In the genomic region with DNA sequence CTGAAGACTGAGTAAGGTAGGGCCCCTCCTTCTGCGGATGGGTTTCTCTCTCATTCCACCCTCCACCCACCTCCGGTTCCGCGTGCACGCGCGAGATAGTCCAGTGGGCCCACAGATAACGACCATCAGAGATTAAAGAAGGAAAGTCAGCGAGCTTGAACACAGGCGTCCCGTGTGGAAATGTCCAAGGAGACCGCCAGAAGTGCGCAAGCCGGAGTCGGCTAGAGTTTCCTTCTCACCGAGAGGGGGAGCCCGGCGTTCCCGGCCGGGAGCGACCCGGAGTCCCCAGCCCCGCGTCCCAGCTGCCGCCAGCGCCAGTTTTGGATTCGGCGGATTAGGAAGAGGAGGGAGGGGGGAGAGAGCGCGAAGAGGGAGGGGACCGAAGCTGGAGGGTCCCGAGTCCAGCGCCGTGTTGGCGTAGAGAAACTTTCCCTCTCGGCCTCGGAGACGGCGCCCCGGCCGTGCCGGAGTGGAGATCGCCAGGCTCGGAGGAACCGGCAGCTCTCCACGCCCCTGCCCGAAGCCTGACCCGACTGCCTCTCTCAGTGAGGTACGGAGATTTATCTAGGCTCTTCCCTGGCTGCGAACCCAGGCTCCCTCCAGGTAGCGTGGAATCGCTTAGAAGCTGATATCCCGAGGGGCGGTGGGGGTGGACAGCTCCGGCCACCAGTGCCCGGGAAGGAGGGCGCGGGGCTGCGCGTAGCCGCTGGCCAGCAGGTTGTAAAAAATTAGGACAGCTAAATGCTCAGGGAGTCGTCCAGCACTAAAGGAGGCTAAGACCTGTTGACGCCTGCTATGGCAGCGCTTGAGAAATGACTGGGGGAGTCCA, we compare ENCODE assay signal across 8 cellular contexts. TPM values are rescaled to one million over a fixed set of nuclear protein-coding genes. Genes with fewer than 3 reads are reported as not detected.
DNase-seq lines count a peak whose midpoint lies in the region; ATAC-seq, FAIRE-seq and TF ChIP-seq lines count a peak whose summit lies in the region.

A gene with protein sequence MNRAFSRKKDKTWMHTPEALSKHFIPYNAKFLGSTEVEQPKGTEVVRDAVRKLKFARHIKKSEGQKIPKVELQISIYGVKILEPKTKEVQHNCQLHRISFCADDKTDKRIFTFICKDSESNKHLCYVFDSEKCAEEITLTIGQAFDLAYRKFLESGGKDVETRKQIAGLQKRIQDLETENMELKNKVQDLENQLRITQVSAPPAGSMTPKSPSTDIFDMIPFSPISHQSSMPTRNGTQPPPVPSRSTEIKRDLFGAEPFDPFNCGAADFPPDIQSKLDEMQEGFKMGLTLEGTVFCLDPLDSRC (plus strand): TSS at position 258 of the 829 bp plus-strand sequence. CDS start 185,829 bp downstream, outside the sequence.

- peak within 1 kb of the TSS; percentile 80 for H2BK20ac ChIP-seq in IMR-90 (ENCODE audit: low read depth, low read length)

- H3K4me3 Mint-ChIP-seq in T-helper 2 cell treated with Interferon-gamma antibody and Interleukin-4, amounts not matched to agents 5 μg/mL and 100 μg/mL, for 36 hours: peak within 1 kb of the TSS; percentile 51

- ATAC-seq in IMR-90 (ENCODE audit: low read depth) (peak; percentile 74), HG03097 (IDR thresholded peaks at IDR 0.05; ENCODE audit: low FRiP score, unreplicated experiment) (no peak)

- FAIRE-seq in GM12892 (lab: Jason Lieb, UNC): no peak

- peak within 1 kb of the TSS; percentile 96 for H2AFZ ChIP-seq in IMR-90 (replicated peaks; ENCODE audit: low read length, poor library complexity)

- peaks cover 45% of the 10 kb centered on the region for H3K27me3 Mint-ChIP-seq in T-helper 2 cell treated with Interferon-gamma antibody and Interleukin-4, amounts not matched to agents 5 μg/mL and 100 μg/mL, for 36 hours (ENCODE audit: low read depth)

- H4K8ac ChIP-seq in IMR-90 (ENCODE audit: low read depth in 2 of 2, low read length in 2 of 2): peak within 1 kb of the TSS; percentile 46 to 83

- peak within 1 kb of the TSS; percentile 95 for H3K4ac ChIP-seq in IMR-90 (ENCODE audit: low read depth, low read length)

- TF ChIP-seq POLR2A in IMR-90 (IDR thresholded peaks at IDR 0.05; ENCODE audit: low read depth, low read length) (peak; percentile 42; the same call in 1 of the 2 replicates), GM12892 (IDR thresholded peaks at IDR 0.05; ENCODE audit: low read depth, low read length) (no peak)

- peaks cover 5 to 33% of the 10 kb centered on the region in 2 experiments; a peak in 3 of 4 replicates for H3K79me1 ChIP-seq in IMR-90 (ENCODE audit: low read depth in 1 of 2, low read length in 2 of 2)

- H2AK9ac ChIP-seq in IMR-90 (replicated peaks; ENCODE audit: low read depth, low read length, poor library complexity): peak within 1 kb of the TSS; percentile 80

- dilution Hi-C loops in IMR-90 (cut with HindIII; ENCODE audit: low sequenced_read_pairs, unreplicated experiment): no loop called here

- in situ Hi-C loops in IMR-90 (cut with MboI; ENCODE audit: low sequenced_read_pairs): loop anchor here (5.0 kb wide), 1 partner anchor 220 kb away; no protein-coding TSS in a partner anchor

- H3K27ac ChIP-seq in IMR-90 (ENCODE audit: insufficient read depth, low read length) (peak within 1 kb of the TSS; percentile 97), thymus (ENCODE audit: low read depth) (peak within 1 kb of the TSS; percentile 68)

- H3K9ac ChIP-seq in IMR-90 (ENCODE audit: low read depth, low read length): peak within 1 kb of the TSS; percentile 91

- H2BK15ac ChIP-seq in IMR-90 (ENCODE audit: low read depth, low read length): peak within 1 kb of the TSS; percentile 40; the same call in 2 of the 3 replicates

- peak within 1 kb of the TSS; percentile 44; the same call in 1 of the 2 replicates for H2AK5ac ChIP-seq in IMR-90 (ENCODE audit: low read depth, low read length)

- H3K18ac ChIP-seq in IMR-90 (ENCODE audit: low read depth, low read length): peak within 1 kb of the TSS; percentile 72

- H3K23ac ChIP-seq in IMR-90 (ENCODE audit: low read depth, low read length): peak within 1 kb of the TSS; percentile 97

- CTCF ChIA-PET in IMR-90 (lab: Yijun Ruan, JAX): interaction anchor here (0.5 to 2.0 kb wide), 6 partner anchors 10 to 1220 kb away, joined by 3 to 7 read pairs (median 3); no protein-coding TSS in a partner anchor

- H4K91ac ChIP-seq in IMR-90 (ENCODE audit: insufficient read depth, low read depth, low read length): peak within 1 kb of the TSS; percentile 82

- H2BK5ac ChIP-seq in IMR-90 (ENCODE audit: low read depth, low read length, poor library complexity, severe bottlenecking): peak within 1 kb of the TSS; percentile 90

- peak; percentile 65 for TF ChIP-seq RAD21 in IMR-90 (IDR thresholded peaks at IDR 0.05; ENCODE audit: low read length)

- POLR2A ChIA-PET in IMR-90 (lab: Charles Lee; ENCODE audit: unreplicated experiment): interaction anchor here (1.2 kb wide), 1 partner anchor 213 kb away, joined by 3 read pairs; no protein-coding TSS in a partner anchor

- H3K27me3 ChIP-seq in IMR-90 (ENCODE audit: control insufficient read depth, insufficient read depth, low read length) (no peaks in the 10 kb centered on the region), thymus (ENCODE audit: control insufficient read depth, insufficient read depth) (peaks cover 18% of the 10 kb centered on the region)

- peak within 1 kb of the TSS; percentile 92 for H3K56ac ChIP-seq in IMR-90 (ENCODE audit: extremely low read depth, insufficient read depth, low read length)

- peak within 1 kb of the TSS; percentile 77 for H3K4me3 ChIP-seq in IMR-90 (ENCODE audit: insufficient read depth, low read depth, low read length)
- peak within 1 kb of the TSS; percentile 64 for H3K4me3 ChIP-seq in epithelial cell of esophagus (ENCODE audit: low read length)
- peak within 1 kb of the TSS; percentile 31 for H3K4me3 ChIP-seq in thymus (ENCODE audit: low read length)

- H3K9me1 ChIP-seq in IMR-90 (ENCODE audit: insufficient read depth, low read length): no peaks in the 10 kb centered on the region

- H3K4me1 Mint-ChIP-seq in T-helper 2 cell treated with Interferon-gamma antibody and Interleukin-4, amounts not matched to agents 5 μg/mL and 100 μg/mL, for 36 hours (ENCODE audit: low read depth): peaks cover 5% of the 10 kb centered on the region

- WGBS in IMR-90 (ENCODE audit: extremely low coverage in 2 of 2, insufficient read length in 1 of 2), 2 experiments: 1% methylated on average over 27 of the region's 64 CpGs; no CpG with 5 or more reads in 1 of the 2 experiments
- 2% methylated on average over 64 of the region's 64 CpGs for WGBS in thymus

- peak; percentile 91 for DNase-seq in ELF-1 (ENCODE audit: low read depth, low spot score)
- peak; percentile 75 for DNase-seq in IMR-90
- no peak for DNase-seq in T-helper 2 cell treated with Interferon-gamma antibody and Interleukin-4, amounts not matched to agents 5 μg/mL and 100 μg/mL, for 36 hours (ENCODE audit: low spot score)
- peak; percentile 70 for DNase-seq in epithelial cell of esophagus (ENCODE audit: low read depth)
- peak; percentile 58 for DNase-seq in medulla oblongata (ENCODE audit: extremely low spot score)
- DNase-seq in GM12892 (ENCODE audit: insufficient read length): no peak

- H3K4me1 ChIP-seq in IMR-90 (ENCODE audit: control insufficient read depth, insufficient read depth, low read length) (no peaks in the 10 kb centered on the region), thymus (ENCODE audit: control insufficient read depth, insufficient read depth, low read length) (no peaks in the 10 kb centered on the region)

- TF ChIP-seq CTCF in IMR-90 (conservative IDR thresholded peaks at IDR 0.05; ENCODE audit: low read depth, low read length) (peak; percentile 65), epithelial cell of esophagus (IDR thresholded peaks at IDR 0.05; ENCODE audit: insufficient read depth, low read depth, low read length, missing control alignments) (peak; percentile 69)

- no TSS peak for BruUV-seq in IMR-90 (replicated peaks; lab: Mats Ljungman, UMichigan)

- H3K36me3 ChIP-seq in IMR-90 (ENCODE audit: control insufficient read depth, insufficient read depth, low read length) (no peaks in the 10 kb centered on the region), thymus (ENCODE audit: control insufficient read depth, insufficient read depth) (no peaks in the 10 kb centered on the region)

- H3K9me3 ChIP-seq in IMR-90 (ENCODE audit: control insufficient read depth, insufficient read depth, low read length) (no peaks in the 10 kb centered on the region), thymus (ENCODE audit: control insufficient read depth) (no peaks in the 10 kb centered on the region)

- peak within 1 kb of the TSS; percentile 55 for H4K5ac ChIP-seq in IMR-90 (ENCODE audit: low read depth, low read length)

- intact Hi-C loops in IMR-90 (cut with micrococcal nuclease): loop anchor here (1.0 to 10.0 kb wide), 6 partner anchors 75 to 1130 kb away; a partner anchor contains a TSS

- H3K14ac ChIP-seq in IMR-90 (replicated peaks; ENCODE audit: low read depth, low read length): peak within 1 kb of the TSS; percentile 95

- peak within 1 kb of the TSS; percentile 93 for H3K4me2 ChIP-seq in IMR-90 (ENCODE audit: low read depth, low read length)

- no peaks in the 10 kb centered on the region for H3K36me3 Mint-ChIP-seq in T-helper 2 cell treated with Interferon-gamma antibody and Interleukin-4, amounts not matched to agents 5 μg/mL and 100 μg/mL, for 36 hours (ENCODE audit: low read depth)

- H2BK120ac ChIP-seq in IMR-90 (ENCODE audit: low read depth, low read length): peak within 1 kb of the TSS; percentile 96

- H4K20me1 ChIP-seq in IMR-90 (ENCODE audit: insufficient read depth, low read length): no peaks in the 10 kb centered on the region

- no peak within 1 kb of the TSS for H3K27ac Mint-ChIP-seq in T-helper 2 cell treated with Interferon-gamma antibody and Interleukin-4, amounts not matched to agents 5 μg/mL and 100 μg/mL, for 36 hours

- no peaks in the 10 kb centered on the region for H3K9me3 Mint-ChIP-seq in T-helper 2 cell treated with Interferon-gamma antibody and Interleukin-4, amounts not matched to agents 5 μg/mL and 100 μg/mL, for 36 hours

TF ChIP-seq in IMR-90, 13 proteins besides CTCF, POLR2A, EP300 and RAD21:
- TF ChIP-seq MAZ (IDR thresholded peaks at IDR 0.05; ENCODE audit: borderline replicate concordance, low read depth, low read length): peak; percentile 16; the same call in 1 of the 2 replicates
- no peak for TF ChIP-seq CHD1 (IDR thresholded peaks at IDR 0.05; ENCODE audit: low read depth, low read length)
- TF ChIP-seq MAFK (IDR thresholded peaks at IDR 0.05; ENCODE audit: low read depth, low read length): no peak
- no peak for TF ChIP-seq BHLHE40 (IDR thresholded peaks at IDR 0.05; ENCODE audit: low read depth, low read length)
- peak; percentile 53 for TF ChIP-seq SMC3 (IDR thresholded peaks at IDR 0.05; ENCODE audit: low read depth, low read length)
TF ChIP-seq in IMR-90: peak in this region for 2.

RNA-seq across cellular contexts. Expression of the gene that starts here (rescaled TPM):
- 40.1 and 54.4 TPM in 2 replicates for total RNA-seq in IMR-90 (2012; rRNA removed)
- polyA plus RNA-seq in IMR-90 (2012; rRNA removed): 24.3 and 24.4 TPM in 2 replicates
- 8.5 and 26.4 TPM in 2 replicates for polyA plus RNA-seq in IMR-90 (2012; cell fraction: cytosol; rRNA removed)
- polyA plus RNA-seq in IMR-90 (2012; cell fraction: nucleus; rRNA removed; ENCODE audit: low replicate concordance): 4.3 and 13.5 TPM in 2 replicates
- polyA plus RNA-seq in thymus: 4.1 TPM
- polyA plus RNA-seq in GM12892 (2012; ENCODE audit: missing spikeins): not detected

Comparison
In these comparisons a context has a peak if more than half of its experiments do, and no peak if none do; other contexts are left out.
1. DNase-seq: peak in ELF-1 (single experiment), IMR-90 (single experiment), epithelial cell of esophagus (single experiment) and medulla oblongata (single experiment); none in T-helper 2 cell treated with Interferon-gamma antibody and Interleukin-4, amounts not matched to agents 5 μg/mL and 100 μg/mL, for 36 hours (single experiment) and GM12892 (single experiment).
2. Peak in every context shown above with its lines, with median percentiles within 50 percentile points of each other: H3K4me3 ChIP-seq.